1 cellular context compared by ENCODE assay signal in genomic region chr19:7915250-7916136, GRCh38.
TF ChIP-seq lines count a peak whose summit lies in the region.

No MANE protein-coding gene starts in this region.

TF ChIP-seq in IMR-90, 13 proteins besides CTCF, POLR2A, EP300 and RAD21:
- TF ChIP-seq RCOR1 (IDR thresholded peaks at IDR 0.05; ENCODE audit: insufficient replicate concordance, low read length) = no peak
- no peak for TF ChIP-seq NFE2L2 (IDR thresholded peaks at IDR 0.05; ENCODE audit: low read depth, low read length)
- no peak for TF ChIP-seq USF2 (IDR thresholded peaks at IDR 0.05; ENCODE audit: low read depth, low read length)
- no peak for TF ChIP-seq CHD1 (IDR thresholded peaks at IDR 0.05; ENCODE audit: low read depth, low read length)
- no peak for TF ChIP-seq RFX5 (IDR thresholded peaks at IDR 0.05; ENCODE audit: low read depth, low read length)
- no peak for TF ChIP-seq MAFK (IDR thresholded peaks at IDR 0.05; ENCODE audit: low read depth, low read length)
- TF ChIP-seq CEBPB (IDR thresholded peaks at IDR 0.05; ENCODE audit: low read depth, low read length) = no peak
- TF ChIP-seq BHLHE40 (IDR thresholded peaks at IDR 0.05; ENCODE audit: low read depth, low read length) = no peak
- TF ChIP-seq MAZ (IDR thresholded peaks at IDR 0.05; ENCODE audit: borderline replicate concordance, low read depth, low read length) = no peak
- no peak for TF ChIP-seq FOS (IDR thresholded peaks at IDR 0.05; ENCODE audit: low read depth, low read length)
- TF ChIP-seq SMC3 (IDR thresholded peaks at IDR 0.05; ENCODE audit: low read depth, low read length) = no peak
- no peak for TF ChIP-seq ELK1 (IDR thresholded peaks at IDR 0.05; ENCODE audit: borderline replicate concordance, low read depth, low read length)
- no peak for TF ChIP-seq MXI1 (IDR thresholded peaks at IDR 0.05; ENCODE audit: borderline replicate concordance, low read depth, low read length)
